18 cellular contexts compared by ENCODE assay signal in the genomic region with DNA sequence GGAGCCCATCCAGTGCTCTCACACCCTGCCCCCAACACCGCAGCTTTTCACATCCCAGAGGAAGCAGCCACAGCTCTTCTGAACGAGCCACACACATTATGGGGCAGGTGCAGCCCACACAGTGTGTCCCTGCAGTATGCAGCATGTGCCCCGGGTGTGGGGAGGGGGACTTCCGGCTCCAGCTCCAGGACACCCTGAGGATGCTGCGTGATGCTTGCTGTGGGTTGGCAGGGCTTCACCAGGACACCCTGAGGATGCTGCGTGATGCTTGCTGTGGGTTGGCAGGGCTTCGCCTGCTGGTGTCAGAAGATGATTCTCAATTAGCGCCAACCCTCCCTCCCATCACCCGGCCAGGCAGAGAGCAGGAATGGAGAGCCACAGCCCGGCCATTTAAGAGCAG.
"Had no signal": no experiment of that assay in that cellular context is flagged by ENCODE, and none has a peak within 500 bp of the region (broad histone marks: within the 10 kb centered on the region; RNA-seq: fewer than 3 reads in every experiment).

No MANE protein-coding gene starts in this region.

- H3K4me3 Mint-ChIP-seq: naive B cell, nephron had no signal

- H2AFZ ChIP-seq: hepatocyte had no signal

- H3K27ac ChIP-seq: colonic mucosa, hepatocyte, tibial artery, upper lobe of left lung, vagina had no signal

- ATAC-seq: left colon, sciatic nerve had no signal

- H3K79me2 ChIP-seq: hepatocyte had no signal

- H3K27me3 Mint-ChIP-seq: naive B cell had no signal

- H3K36me3 ChIP-seq: colonic mucosa, vagina had no signal

- H3K27me3 ChIP-seq: colonic mucosa, hepatocyte, tibial artery, upper lobe of left lung, vagina had no signal

- H3K4me1 ChIP-seq: colonic mucosa, tibial artery, upper lobe of left lung, vagina had no signal

- H3K4me2 ChIP-seq: hepatocyte had no signal

- DNase-seq: colonic mucosa; dermis blood vessel endothelial cell; erythroblast; foreskin melanocyte; head of caudate nucleus; left colon; mesendoderm; naive B cell; stimulated activated CD4-positive, alpha-beta T cell treated with anti-CD3 and anti-CD28 coated beads, Interleukin-2, amount 100 ng/mL, for 24 hours; stimulated activated CD4-positive, alpha-beta T cell treated with anti-CD3 and anti-CD28 coated beads, Interleukin-4, amount 100 ng/mL, for 4 hours; stimulated activated naive CD4-positive, alpha-beta T cell treated with Interleukin-2 at 50 U/mL for 16 hours; tibial artery; upper lobe of left lung had no signal

- H3K27ac Mint-ChIP-seq: nephron had no signal

- H3K4me3 ChIP-seq: colonic mucosa, hepatocyte, tibial artery, upper lobe of left lung, vagina had no signal

- H3K9me3 ChIP-seq: colonic mucosa, tibial artery, upper lobe of left lung, vagina had no signal

- FAIRE-seq: endothelial cell of umbilical vein had no signal

- H3K4me1 Mint-ChIP-seq: nephron had no signal
